In the genomic region with DNA sequence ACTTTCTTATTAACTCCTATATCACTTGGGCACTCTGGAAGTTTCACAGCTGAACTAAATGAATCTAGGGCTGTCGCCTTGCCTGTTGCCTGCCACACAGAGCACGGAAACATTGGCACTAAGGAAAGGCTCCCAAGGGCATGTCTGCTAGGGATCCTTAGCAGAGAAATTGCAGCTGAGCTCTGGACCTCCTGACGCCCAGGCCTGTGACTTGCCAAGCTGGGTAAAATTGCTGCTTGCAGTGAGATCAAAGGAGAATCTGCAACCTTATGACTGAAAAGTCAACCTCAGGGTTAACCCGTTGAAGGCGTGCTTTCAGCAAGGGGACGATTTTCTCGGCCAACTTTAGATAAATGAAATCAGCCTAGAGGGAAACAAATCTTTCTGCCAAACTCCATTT, we compare ENCODE assay signal across 10 cellular contexts.
DNase-seq lines count a peak whose midpoint lies in the region; ATAC-seq and TF ChIP-seq lines count a peak whose summit lies in the region.
"Had no signal": no experiment of that assay in that cellular context is flagged by ENCODE, and none has a peak within 500 bp of the region (broad histone marks: within the 10 kb centered on the region; RNA-seq: fewer than 3 reads in every experiment).

No MANE protein-coding gene starts in this region.

- peaks cover 6% of the 10 kb centered on the region for H3K9me3 Mint-ChIP-seq in neural crest cell

- H3K27me3 ChIP-seq in right atrium auricular region = no peaks in the 10 kb centered on the region
- no peaks in the 10 kb centered on the region for H3K27me3 ChIP-seq in BE2C
- H3K27me3 ChIP-seq: uterus had no signal

- no peak for TF ChIP-seq CTCF in right atrium auricular region (IDR thresholded peaks at IDR 0.05)
- TF ChIP-seq CTCF in neural crest cell (conservative IDR thresholded peaks at IDR 0.05) = no peak
- TF ChIP-seq CTCF in BE2C (IDR thresholded peaks at IDR 0.05; ENCODE audit: low read depth, low read length) = no peak

- peaks cover 1% of the 10 kb centered on the region for H3K36me3 Mint-ChIP-seq in neural crest cell (ENCODE audit: low read depth)

- ATAC-seq in left cardiac atrium (peak; percentile 34 to 65), HG03039 (IDR thresholded peaks at IDR 0.05; ENCODE audit: unreplicated experiment) (no peak)

- H3K4me1 Mint-ChIP-seq in neural crest cell = peaks cover 5% of the 10 kb centered on the region

- H3K9me3 ChIP-seq in right atrium auricular region (no peaks in the 10 kb centered on the region), BE2C (no peaks in the 10 kb centered on the region)
- H3K9me3 ChIP-seq: uterus had no signal

- intact Hi-C loops in left cardiac atrium (cut with DNase I) = no loop called here

- DNase-seq in left cardiac atrium (no peak), right atrium auricular region (ENCODE audit: low spot score) (no peak), neural crest cell (ENCODE audit: low read depth, low spot score) (peak; percentile 12), globus pallidus (ENCODE audit: low spot score) (no peak), BE2C (no peak), nucleus accumbens (lab: John Stamatoyannopoulos, UW) (no peak)
- DNase-seq in activated effector memory CD4-positive, alpha-beta T cell treated with anti-CD3 and anti-CD28 coated beads, Interleukin-2, amount 50 U/mL, for 16 hours = peak; percentile 72
- DNase-seq: NCI-H2029 treated with DMSO at 0.1 percent for 48 hours, uterus had no signal

- no peaks in the 10 kb centered on the region for H3K36me3 ChIP-seq in right atrium auricular region
- H3K36me3 ChIP-seq in BE2C = no peaks in the 10 kb centered on the region
- H3K36me3 ChIP-seq: uterus had no signal

- H3K4me3 ChIP-seq in right atrium auricular region (no peak overlapping the region), BE2C (ENCODE audit: low read depth, low read length) (no peak overlapping the region)
- H3K4me3 ChIP-seq: uterus had no signal

- H3K4me1 ChIP-seq in right atrium auricular region (no peaks in the 10 kb centered on the region), BE2C (no peaks in the 10 kb centered on the region)
- H3K4me1 ChIP-seq: uterus had no signal

- H3K27me3 Mint-ChIP-seq in neural crest cell (ENCODE audit: low read depth) = no peaks in the 10 kb centered on the region

- no peak overlapping the region for H3K27ac ChIP-seq in right atrium auricular region
- H3K27ac ChIP-seq: uterus had no signal

- H3K27ac Mint-ChIP-seq in neural crest cell (ENCODE audit: unreplicated experiment) = peak overlapping the region; percentile 28

- no peak overlapping the region for H3K4me3 Mint-ChIP-seq in neural crest cell

Comparison
In these comparisons a context has a peak if more than half of its experiments do, and no peak if none do; other contexts are left out.
1. DNase-seq: peak in activated effector memory CD4-positive, alpha-beta T cell treated with anti-CD3 and anti-CD28 coated beads, Interleukin-2, amount 50 U/mL, for 16 hours (single experiment) and neural crest cell (single experiment); none in left cardiac atrium (single experiment), right atrium auricular region (single experiment), globus pallidus (single experiment), BE2C (single experiment) and nucleus accumbens (0 of 56).